13 cellular contexts compared by ENCODE assay signal in the genomic region with DNA sequence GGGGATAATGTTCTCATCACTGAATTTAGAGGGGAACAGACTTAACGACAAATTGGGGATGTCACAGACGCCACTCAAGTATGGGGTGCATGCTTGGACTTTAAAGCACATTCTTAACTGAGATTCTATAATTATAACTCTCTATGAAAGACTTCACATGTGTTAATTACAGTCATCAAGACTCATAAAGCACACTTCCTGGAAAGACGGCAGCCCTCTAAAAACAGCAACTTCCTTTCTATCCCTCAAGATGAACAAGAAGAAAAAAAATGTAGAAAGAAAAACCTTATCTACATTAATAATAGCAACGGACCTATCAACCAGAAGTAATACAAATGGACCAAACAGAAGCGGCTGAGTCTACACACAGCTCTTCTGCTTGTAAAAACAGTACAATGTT. TPM values are rescaled to one million over a fixed set of nuclear protein-coding genes. Genes with fewer than 3 reads are reported as not detected.
DNase-seq lines count a peak whose midpoint lies in the region; ATAC-seq and TF ChIP-seq lines count a peak whose summit lies in the region.
"Had no signal": no experiment of that assay in that cellular context is flagged by ENCODE, and none has a peak within 500 bp of the region (broad histone marks: within the 10 kb centered on the region; RNA-seq: fewer than 3 reads in every experiment).

No MANE protein-coding gene starts in this region.

- no peak for TF ChIP-seq EP300 in transverse colon (IDR thresholded peaks at IDR 0.05; ENCODE audit: low read depth)
- no peak for TF ChIP-seq EP300 in esophagus muscularis mucosa (IDR thresholded peaks at IDR 0.05)

- peaks cover 6% of the 10 kb centered on the region for H3K9me3 Mint-ChIP-seq in activated naive CD4-positive, alpha-beta T cell treated with anti-CD3 and anti-CD28 coated beads, Interleukin-2, amount 50 U/mL, for 24 hours
- H3K9me3 Mint-ChIP-seq in T-helper 2 cell treated with Interferon-gamma antibody and Interleukin-4, amounts not matched to agents 5 μg/mL and 100 μg/mL, for 36 hours = no peaks in the 10 kb centered on the region
- H3K9me3 Mint-ChIP-seq: central memory CD8-positive, alpha-beta T cell had no signal

- H3K27ac Mint-ChIP-seq in activated naive CD4-positive, alpha-beta T cell treated with anti-CD3 and anti-CD28 coated beads, Interleukin-2, amount 50 U/mL, for 24 hours = peak overlapping the region; percentile 90
- H3K27ac Mint-ChIP-seq in T-helper 2 cell treated with Interferon-gamma antibody and Interleukin-4, amounts not matched to agents 5 μg/mL and 100 μg/mL, for 36 hours = peak overlapping the region; percentile 41

- H3K27me3 ChIP-seq in transverse colon = no peaks in the 10 kb centered on the region
- no peaks in the 10 kb centered on the region for H3K27me3 ChIP-seq in esophagus muscularis mucosa
- H3K27me3 ChIP-seq: ovary had no signal

- no peak for ATAC-seq in GM21390 (IDR thresholded peaks at IDR 0.05; ENCODE audit: unreplicated experiment)

- peak overlapping the region in 1 of 2 donors; percentile 46 for H3K27ac ChIP-seq in coronary artery
- peak overlapping the region; percentile 20 to 64 (median 54) for H3K27ac ChIP-seq in transverse colon
- H3K27ac ChIP-seq in esophagus muscularis mucosa (replicated peaks in 1 of 4) = peak overlapping the region in 1 of 4 donors; percentile 21
- H3K27ac ChIP-seq: ovary had no signal

- peak overlapping the region; percentile 62 for H3K4me3 Mint-ChIP-seq in activated naive CD4-positive, alpha-beta T cell treated with anti-CD3 and anti-CD28 coated beads, Interleukin-2, amount 50 U/mL, for 24 hours
- peak overlapping the region; percentile 62 for H3K4me3 Mint-ChIP-seq in T-helper 2 cell treated with Interferon-gamma antibody and Interleukin-4, amounts not matched to agents 5 μg/mL and 100 μg/mL, for 36 hours
- H3K4me3 Mint-ChIP-seq: central memory CD8-positive, alpha-beta T cell had no signal

- H3K27me3 Mint-ChIP-seq in activated naive CD4-positive, alpha-beta T cell treated with anti-CD3 and anti-CD28 coated beads, Interleukin-2, amount 50 U/mL, for 24 hours = no peaks in the 10 kb centered on the region
- no peaks in the 10 kb centered on the region for H3K27me3 Mint-ChIP-seq in T-helper 2 cell treated with Interferon-gamma antibody and Interleukin-4, amounts not matched to agents 5 μg/mL and 100 μg/mL, for 36 hours (ENCODE audit: low read depth)

- no peak for TF ChIP-seq POLR2A in transverse colon (IDR thresholded peaks at IDR 0.05)
- TF ChIP-seq POLR2A in esophagus muscularis mucosa (IDR thresholded peaks at IDR 0.05; ENCODE audit: low read depth) = no peak

- in situ Hi-C loops in transverse colon (cut with MboI; ENCODE audit: low pct_ligation_motif_present in 1 of 4, low pct_unique_long_range_greater_than_20kb in 1 of 4, low sequenced_read_pairs in 3 of 4) = no loop called here

- no peak for DNase-seq in activated naive CD4-positive, alpha-beta T cell (lab: John Stamatoyannopoulos, UW)
- DNase-seq in T-helper 2 cell treated with Interferon-gamma antibody and Interleukin-4, amounts not matched to agents 5 μg/mL and 100 μg/mL, for 36 hours (ENCODE audit: low spot score) = no peak
- DNase-seq in coronary artery (ENCODE audit: low spot score) (no peak), transverse colon (no peak), GM19240 (ENCODE audit: insufficient read length, low spot score) (no peak), esophagus muscularis mucosa (ENCODE audit: extremely low spot score) (no peak)
- DNase-seq: mesendoderm, NCI-H446 treated with DMSO at 0.1 percent for 48 hours, ovary, SW 1271 had no signal

- H3K36me3 ChIP-seq in transverse colon (no peaks in the 10 kb centered on the region), esophagus muscularis mucosa (no peaks in the 10 kb centered on the region)
- H3K36me3 ChIP-seq: ovary had no signal

- peaks cover 78% of the 10 kb centered on the region for H3K4me1 Mint-ChIP-seq in activated naive CD4-positive, alpha-beta T cell treated with anti-CD3 and anti-CD28 coated beads, Interleukin-2, amount 50 U/mL, for 24 hours
- peaks cover 57% of the 10 kb centered on the region for H3K4me1 Mint-ChIP-seq in T-helper 2 cell treated with Interferon-gamma antibody and Interleukin-4, amounts not matched to agents 5 μg/mL and 100 μg/mL, for 36 hours (ENCODE audit: low read depth)

- TF ChIP-seq CTCF in coronary artery (IDR thresholded peaks at IDR 0.05) (no peak), transverse colon (IDR thresholded peaks at IDR 0.05) (no peak), esophagus muscularis mucosa (IDR thresholded peaks at IDR 0.05) (no peak)

- H3K36me3 Mint-ChIP-seq in activated naive CD4-positive, alpha-beta T cell treated with anti-CD3 and anti-CD28 coated beads, Interleukin-2, amount 50 U/mL, for 24 hours = peaks cover 12% of the 10 kb centered on the region
- H3K36me3 Mint-ChIP-seq in T-helper 2 cell treated with Interferon-gamma antibody and Interleukin-4, amounts not matched to agents 5 μg/mL and 100 μg/mL, for 36 hours (ENCODE audit: low read depth) = peaks cover 22% of the 10 kb centered on the region

- no peaks in the 10 kb centered on the region for H3K9me3 ChIP-seq in transverse colon
- no peaks in the 10 kb centered on the region for H3K9me3 ChIP-seq in esophagus muscularis mucosa
- H3K9me3 ChIP-seq: ovary had no signal

- peaks cover 19 to 65% (median 42%) of the 10 kb centered on the region in 4 donors for H3K4me1 ChIP-seq in transverse colon
- peaks cover 27 to 70% (median 63%) of the 10 kb centered on the region in 4 donors for H3K4me1 ChIP-seq in esophagus muscularis mucosa

- H3K4me3 ChIP-seq in coronary artery (peak overlapping the region; percentile 26), transverse colon (no peak overlapping the region), esophagus muscularis mucosa (no peak overlapping the region)
- H3K4me3 ChIP-seq: ovary had no signal

- WGBS in transverse colon (ENCODE audit: low coverage in 1 of 2), 2 donors = 26 to 37% methylated on average over 3 to 5 of the region's 5 CpGs
- 68% methylated on average over 5 of the region's 5 CpGs for WGBS in esophagus muscularis mucosa

- intact Hi-C loops in transverse colon (cut with DNase I; ENCODE audit: low total_unique reads) (no loop called here), esophagus muscularis mucosa (cut with DNase I) (no loop called here)

RNA-seq across cellular contexts. Expression of gene GNAQ, which starts 21.2 kb away (rescaled TPM):
- total RNA-seq in transverse colon (10 to 100 TPM; 36.3 to 54.9 (median 47.1) TPM), esophagus muscularis mucosa (10 to 100 TPM; 64.0 to 80.4 (median 69.2) TPM)
